1 cellular context compared by ENCODE assay signal in genomic region chr3:56940989-56941388, GRCh38.
TF ChIP-seq lines count a peak whose summit lies in the region.

No MANE protein-coding gene starts in this region.

TF ChIP-seq in SK-N-SH treated with all-trans-retinoic acid at 6 μM for 48 hours, 23 proteins besides CTCF, POLR2A, EP300 and RAD21 (continued from another document):
- no peak for TF ChIP-seq TSHZ2 (CRISPR knock-in tag; IDR thresholded peaks at IDR 0.05)
- no peak for TF ChIP-seq ZFP3 (CRISPR knock-in tag; IDR thresholded peaks at IDR 0.05)
- TF ChIP-seq PPARA (CRISPR knock-in tag; IDR thresholded peaks at IDR 0.05; ENCODE audit: borderline replicate concordance): no peak
- no peak for TF ChIP-seq ARNTL (CRISPR knock-in tag; IDR thresholded peaks at IDR 0.05; ENCODE audit: borderline replicate concordance, low read depth)
- no peak for TF ChIP-seq ZNF8 (CRISPR knock-in tag; IDR thresholded peaks at IDR 0.05)
- no peak for TF ChIP-seq OSR1 (CRISPR knock-in tag; IDR thresholded peaks at IDR 0.05)
- no peak for TF ChIP-seq ZC3H10 (CRISPR knock-in tag; IDR thresholded peaks at IDR 0.05)
- no peak for TF ChIP-seq ZNF565 (CRISPR knock-in tag; conservative IDR thresholded peaks at IDR 0.05; ENCODE audit: low read depth)
